20 cellular contexts compared by ENCODE assay signal in genomic region chr11:81420668-81421550, GRCh38.
A peak's percentile ranks its signal among the peaks of the same experiment; 100 is the strongest.
DNase-seq lines count a peak whose midpoint lies in the region; ATAC-seq and TF ChIP-seq lines count a peak whose summit lies in the region.
"Had no signal": no experiment of that assay in that cellular context is flagged by ENCODE, and none has a peak within 500 bp of the region (broad histone marks: within the 10 kb centered on the region; RNA-seq: fewer than 3 reads in every experiment).

No MANE protein-coding gene starts in this region.

- H3F3A ChIP-seq in neural cell (ENCODE audit: insufficient read depth, low read length, poor library complexity, severe bottlenecking) = no peaks in the 10 kb centered on the region

- no peak overlapping the region for H3K27ac ChIP-seq in neural cell (ENCODE audit: low read length)
- H3K27ac ChIP-seq: coronary artery, epithelial cell of prostate, HL-60, vagina had no signal

- H3K27me3 ChIP-seq in neural cell (ENCODE audit: insufficient read depth, low read depth, low read length) = no peaks in the 10 kb centered on the region
- H3K27me3 ChIP-seq: vagina had no signal

- H3K4me2 ChIP-seq in neural cell (ENCODE audit: low read length) = no peak overlapping the region

- H3K9me3 Mint-ChIP-seq in glutamatergic neuron (ENCODE audit: unreplicated experiment) = no peaks in the 10 kb centered on the region
- H3K9me3 Mint-ChIP-seq in activated T-cell treated with anti-CD3 and anti-CD28 coated beads, Interleukin-2, amount 50 U/mL, for 4 hours = no peaks in the 10 kb centered on the region

- no peak overlapping the region for H2AFZ ChIP-seq in neural cell (ENCODE audit: low read depth, low read length)

- no peaks in the 10 kb centered on the region for H4K20me1 ChIP-seq in neural cell (ENCODE audit: insufficient read depth)

- H3K4me3 ChIP-seq in neural cell (ENCODE audit: low read length) = no peak overlapping the region
- H3K4me3 ChIP-seq: coronary artery, K562, vagina had no signal

- H3K36me3 ChIP-seq in neural cell (ENCODE audit: insufficient read depth, low read length) = no peaks in the 10 kb centered on the region
- H3K36me3 ChIP-seq: vagina had no signal

- no peaks in the 10 kb centered on the region for H3K36me3 Mint-ChIP-seq in glutamatergic neuron (ENCODE audit: unreplicated experiment)
- H3K36me3 Mint-ChIP-seq in activated T-cell treated with anti-CD3 and anti-CD28 coated beads, Interleukin-2, amount 50 U/mL, for 4 hours (ENCODE audit: insufficient read depth) = no peaks in the 10 kb centered on the region

- no peaks in the 10 kb centered on the region for H3K9me3 ChIP-seq in neural cell (ENCODE audit: low read length)
- H3K9me3 ChIP-seq: vagina had no signal

- no peaks in the 10 kb centered on the region for H3K9me2 ChIP-seq in neural cell (ENCODE audit: insufficient read depth, low read length)

- no peaks in the 10 kb centered on the region for H3K79me2 ChIP-seq in neural cell (replicated peaks; ENCODE audit: insufficient read depth, low read length)

- H3K4me3 Mint-ChIP-seq in glutamatergic neuron (ENCODE audit: unreplicated experiment) = no peak overlapping the region
- no peak overlapping the region for H3K4me3 Mint-ChIP-seq in activated T-cell treated with anti-CD3 and anti-CD28 coated beads, Interleukin-2, amount 50 U/mL, for 4 hours

- no peaks in the 10 kb centered on the region for H3K27me3 Mint-ChIP-seq in glutamatergic neuron (ENCODE audit: unreplicated experiment)
- H3K27me3 Mint-ChIP-seq in activated T-cell treated with anti-CD3 and anti-CD28 coated beads, Interleukin-2, amount 50 U/mL, for 4 hours (ENCODE audit: low read depth) = no peaks in the 10 kb centered on the region

- ATAC-seq in HG03439 (IDR thresholded peaks at IDR 0.05; ENCODE audit: unreplicated experiment) = no peak
- ATAC-seq in activated T-cell treated with anti-CD3 and anti-CD28 coated beads, Interleukin-2, amount 50 U/mL, for 4 hours = no peak
- ATAC-seq: K562 had no signal

- H3K27ac Mint-ChIP-seq in glutamatergic neuron (ENCODE audit: unreplicated experiment) = no peak overlapping the region

- TF ChIP-seq RAD21 in neural cell (conservative IDR thresholded peaks at IDR 0.05) = no peak

- TF ChIP-seq EP300 in neural cell (conservative IDR thresholded peaks at IDR 0.05; ENCODE audit: poor library complexity, severe bottlenecking) = no peak

- H3K4me1 Mint-ChIP-seq in glutamatergic neuron (ENCODE audit: low read depth, unreplicated experiment) = peaks cover 2% of the 10 kb centered on the region
- H3K4me1 Mint-ChIP-seq in activated T-cell treated with anti-CD3 and anti-CD28 coated beads, Interleukin-2, amount 50 U/mL, for 4 hours (ENCODE audit: low read depth) = no peaks in the 10 kb centered on the region

- DNase-seq in D341Med (ENCODE audit: low spot score) (peak; percentile 55), NAMALWA (ENCODE audit: low spot score) (peak; percentile 7), glutamatergic neuron (no peak), GM20000 (ENCODE audit: low spot score) (no peak)
- DNase-seq in stimulated activated CD4-positive, alpha-beta T cell treated with anti-CD3 and anti-CD28 coated beads, Interleukin-2, amount 100 ng/mL, for 48 hours = no peak
- DNase-seq in activated T-cell treated with anti-CD3 and anti-CD28 coated beads, Interleukin-2, amount 50 U/mL, for 4 hours = no peak
- DNase-seq: activated CD4-positive, alpha-beta T cell treated with anti-CD3 and anti-CD28 coated beads, Interleukin-2, amount 50 U/mL, for 4 hours; activated naive CD4-positive, alpha-beta T cell treated with anti-CD3 and anti-CD28 coated beads, Interleukin-2, amount 50 U/mL, for 16 hours; activated T-cell treated with anti-CD3 and anti-CD28 coated beads for 4 hours; kidney glomerular epithelial cell; NCI-H1092; NCI-H2081 treated with DMSO at 0.1 percent for 48 hours; NCI-H526 treated with DMSO at 0.1 percent for 48 hours had no signal

- TF ChIP-seq CTCF in glutamatergic neuron (IDR thresholded peaks at IDR 0.05; ENCODE audit: partially characterized antibody, unreplicated experiment) (peak; percentile 15), neural cell (IDR thresholded peaks at IDR 0.05; ENCODE audit: poor library complexity, severe bottlenecking) (peak; percentile 16), GM20000 (IDR thresholded peaks at IDR 0.05; ENCODE audit: extremely low read depth, missing control alignments) (no peak)

- H3K9ac ChIP-seq in neural cell (ENCODE audit: low read length) = no peak overlapping the region

TF ChIP-seq in neural cell, 6 proteins besides CTCF, POLR2A, EP300 and RAD21:
- no peak for TF ChIP-seq MXI1 (conservative IDR thresholded peaks at IDR 0.05; ENCODE audit: poor library complexity, severe bottlenecking)
- TF ChIP-seq REST (IDR thresholded peaks at IDR 0.05; ENCODE audit: borderline replicate concordance) = no peak
- no peak for TF ChIP-seq EZH2 (IDR thresholded peaks at IDR 0.05; ENCODE audit: borderline replicate concordance, insufficient read depth, low read length, poor library complexity, severe bottlenecking)
- TF ChIP-seq POLR2AphosphoS5 (IDR thresholded peaks at IDR 0.05) = no peak
- no peak for TF ChIP-seq SMC3 (conservative IDR thresholded peaks at IDR 0.05; ENCODE audit: poor library complexity)
- TF ChIP-seq TAF1 (IDR thresholded peaks at IDR 0.05; ENCODE audit: low read depth) = no peak

Comparison
In these comparisons a context has a peak if more than half of its experiments do, and no peak if none do; other contexts are left out.
1. DNase-seq: peak in D341Med (single experiment) and NAMALWA (single experiment); none in glutamatergic neuron (single experiment), stimulated activated CD4-positive, alpha-beta T cell treated with anti-CD3 and anti-CD28 coated beads, Interleukin-2, amount 100 ng/mL, for 48 hours (0 of 2), activated T-cell treated with anti-CD3 and anti-CD28 coated beads, Interleukin-2, amount 50 U/mL, for 4 hours (single experiment) and GM20000 (single experiment).